ENCODE assay signal across 3 cellular contexts in the genomic region with DNA sequence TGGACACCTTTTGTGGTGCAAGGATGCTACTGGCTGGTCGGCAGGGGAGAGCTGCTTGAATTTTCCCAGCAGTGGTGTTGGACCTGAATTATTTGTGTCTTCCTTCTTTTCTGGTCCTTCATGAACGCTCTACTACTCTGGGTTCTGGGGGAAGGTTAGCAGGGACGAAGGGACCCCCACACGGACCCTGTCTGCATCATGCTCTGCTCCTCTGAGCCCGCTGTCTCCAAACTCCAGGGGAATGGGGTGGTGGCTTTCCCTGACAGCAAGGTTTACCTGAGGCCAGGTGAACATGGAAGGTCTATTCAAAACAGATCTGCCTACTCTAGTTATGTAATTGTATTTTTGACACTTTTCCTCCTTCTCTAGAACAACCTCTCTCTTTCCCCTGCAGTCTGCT.
"Had no signal": no experiment of that assay in that cellular context is flagged by ENCODE, and none has a peak within 500 bp of the region (broad histone marks: within the 10 kb centered on the region; RNA-seq: fewer than 3 reads in every experiment).

No MANE protein-coding gene starts in this region.

- H3K4me3 ChIP-seq: GM12878 had no signal

- ATAC-seq: GM12878 had no signal

- DNase-seq: GDM1, GF-D8 had no signal
